Comparison of ENCODE assay signal across 8 cellular contexts in the genomic region with DNA sequence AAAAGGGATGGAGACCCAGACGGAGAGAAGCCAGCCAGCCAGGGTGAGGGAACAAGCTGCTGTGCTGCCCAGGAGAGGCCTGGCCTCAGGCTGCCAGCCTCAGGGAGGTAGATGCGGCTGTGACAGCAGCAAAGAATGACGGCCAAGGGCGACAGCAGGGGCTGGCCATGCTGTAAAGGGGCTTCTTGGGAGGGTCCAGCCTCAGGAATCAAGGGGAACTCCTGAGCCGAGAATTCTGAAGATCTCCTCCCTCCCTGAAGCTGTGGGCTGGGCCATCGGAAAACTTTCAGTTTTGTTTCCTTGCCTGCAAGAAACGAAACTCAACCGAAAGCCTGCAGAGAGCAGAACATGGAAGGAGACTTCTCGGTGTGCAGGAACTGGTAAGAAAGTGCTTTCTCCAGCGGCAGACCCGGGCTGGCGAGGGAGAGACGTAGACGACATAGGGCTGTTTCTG. TPM values are rescaled to one million over a fixed set of nuclear protein-coding genes. Genes with fewer than 3 reads are reported as not detected.
DNase-seq lines count a peak whose midpoint lies in the region; ATAC-seq, FAIRE-seq and TF ChIP-seq lines count a peak whose summit lies in the region.

A gene with protein sequence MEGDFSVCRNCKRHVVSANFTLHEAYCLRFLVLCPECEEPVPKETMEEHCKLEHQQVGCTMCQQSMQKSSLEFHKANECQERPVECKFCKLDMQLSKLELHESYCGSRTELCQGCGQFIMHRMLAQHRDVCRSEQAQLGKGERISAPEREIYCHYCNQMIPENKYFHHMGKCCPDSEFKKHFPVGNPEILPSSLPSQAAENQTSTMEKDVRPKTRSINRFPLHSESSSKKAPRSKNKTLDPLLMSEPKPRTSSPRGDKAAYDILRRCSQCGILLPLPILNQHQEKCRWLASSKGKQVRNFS (plus strand): TSS at position 316 of the 454 bp plus-strand sequence. CDS start 33 bp downstream, at position 349.

- H3K4me3 ChIP-seq in adipocyte (ENCODE audit: low read length) (peak within 1 kb of the TSS; percentile 85), A673 (ENCODE audit: low read depth, low read length, poor library complexity, severe bottlenecking) (no peak within 1 kb of the TSS)

- no peak for DNase-seq in GM18507 (ENCODE audit: extremely low spot score, insufficient read length, low read depth)
- DNase-seq in RPMI7951 (ENCODE audit: low read depth) = peak; percentile 66
- DNase-seq in adipocyte (ENCODE audit: low read depth) = peak; percentile 78
- DNase-seq in hippocampal formation (lab: John Stamatoyannopoulos, UW) = peak; percentile 2 to 26
- DNase-seq in stimulated activated CD4-positive, alpha-beta T cell treated with anti-CD3 and anti-CD28 coated beads, Interleukin-2, amount 100 ng/mL, for 4 hours (ENCODE audit: low read depth) = peak; percentile 65
- DNase-seq in A673 (ENCODE audit: low spot score) = no peak

- POLR2A ChIA-PET in A673 (lab: Charles Lee; ENCODE audit: low non-redundant PET) = no interaction called here

- peak; percentile 97 for FAIRE-seq in GM18507 (lab: Jason Lieb, UNC)

- ATAC-seq in GM19463 (IDR thresholded peaks at IDR 0.05; ENCODE audit: unreplicated experiment) (no peak), HG02642 (IDR thresholded peaks at IDR 0.05; ENCODE audit: poor library complexity, unreplicated experiment) (no peak)

- peaks cover 11% of the 10 kb centered on the region for H3K36me3 ChIP-seq in adipocyte (ENCODE audit: control insufficient read depth, insufficient read depth, low read length, severe bottlenecking)
- no peaks in the 10 kb centered on the region for H3K36me3 ChIP-seq in A673 (ENCODE audit: insufficient read depth, low read length, poor library complexity, severe bottlenecking)

- H3K9me3 ChIP-seq in adipocyte (ENCODE audit: control insufficient read depth, low read length) (no peaks in the 10 kb centered on the region), A673 (ENCODE audit: low read depth, low read length, poor library complexity, severe bottlenecking) (no peaks in the 10 kb centered on the region)

- CTCF ChIA-PET in A673 (lab: Charles Lee) = no interaction called here

- BruUV-seq in A673 (replicated peaks; lab: Mats Ljungman, UMichigan) = no TSS peak

- H3K9ac ChIP-seq in adipocyte (ENCODE audit: low read length) = peak within 1 kb of the TSS; percentile 91

- H3K27me3 ChIP-seq in adipocyte (replicated peaks; ENCODE audit: control insufficient read depth, insufficient read depth, low read length) (no peaks in the 10 kb centered on the region), A673 (replicated peaks; ENCODE audit: insufficient read depth, low read depth, low read length, poor library complexity) (no peaks in the 10 kb centered on the region)

- H3K27ac ChIP-seq in A673 (ENCODE audit: low read depth, low read length, poor library complexity, severe bottlenecking) = no peak within 1 kb of the TSS

- TF ChIP-seq CTCF in A673 (conservative IDR thresholded peaks at IDR 0.05; ENCODE audit: low read depth, low read length) = no peak

- H3K4me1 ChIP-seq in adipocyte (ENCODE audit: control insufficient read depth, insufficient read depth, low read length) = peaks cover 32% of the 10 kb centered on the region
- H3K4me1 ChIP-seq in A673 (ENCODE audit: insufficient read depth, low read length, poor library complexity, severe bottlenecking) = peaks cover 16% of the 10 kb centered on the region

- intact Hi-C loops in A673 (cut with micrococcal nuclease; ENCODE audit: unreplicated experiment) = no loop called here

RNA-seq across cellular contexts. Expression of the gene that starts here (rescaled TPM):
- total RNA-seq in RPMI7951 (2014; rRNA removed; shearing (Covaris generic)) = 18.0 and 28.1 TPM in 2 replicates
- total RNA-seq in A673 (2021) = not detected in 2 replicates

Comparison
In these comparisons a context has a peak if more than half of its experiments do, and no peak if none do; other contexts are left out.
1. RNA of the gene that starts here (total RNA-seq): 18.0 to 28.1 TPM in RPMI7951; not detected in A673; every median in the first group is over 10 times any median in the second.
2. DNase-seq: peak in RPMI7951 (single experiment), adipocyte (single experiment), hippocampal formation (2 of 2) and stimulated activated CD4-positive, alpha-beta T cell treated with anti-CD3 and anti-CD28 coated beads, Interleukin-2, amount 100 ng/mL, for 4 hours (single experiment); none in GM18507 (single experiment) and A673 (single experiment).